In genomic region chr11:125404811-125405481, GRCh38 we compare ENCODE assay signal across 8 cellular contexts.
DNase-seq lines count a peak whose midpoint lies in the region; ATAC-seq and TF ChIP-seq lines count a peak whose summit lies in the region.

No MANE protein-coding gene starts in this region.

- H3K36me3 ChIP-seq in ovary (no peaks in the 10 kb centered on the region), tibial nerve (peaks cover 0 to 20% (median 0%) of the 10 kb centered on the region in 3 donors)

- H3K27me3 ChIP-seq in foreskin keratinocyte (peaks cover 62% of the 10 kb centered on the region), ovary (no peaks in the 10 kb centered on the region), tibial nerve (no peaks in the 10 kb centered on the region)

- CTCF ChIA-PET in RWPE1 (lab: Yijun Ruan, JAX) = interaction anchor here (0.5 to 2.3 kb wide), 18 partner anchors 9 to 729 kb away, joined by 3 to 7 read pairs (median 4); partner anchors contain the start of gene PKNOX2

- intact Hi-C loops in ovary (cut with DNase I) = loop anchor here in 3 of 4 donors (5.0 to 10.0 kb wide), 4 partner anchors 60 to 313 kb away; partner anchors contain the start of gene PKNOX2 (in 1 of the 3)

- POLR2A ChIA-PET in RWPE1 (lab: Yijun Ruan, JAX; ENCODE audit: low non-redundant PET) = no interaction called here

- DNase-seq in Ammon's horn (ENCODE audit: low spot score) (peak; percentile 77), GM19240 (ENCODE audit: insufficient read length, low spot score) (peak; percentile 65), RWPE1 (ENCODE audit: low spot score) (peak; percentile 70), foreskin keratinocyte (no peak), ovary (peak; percentile 67 to 87 (median 78)), tibial nerve (ENCODE audit: low spot score in 2 of 2) (peak; percentile 57 to 74)
- DNase-seq in activated effector memory CD4-positive, alpha-beta T cell treated with Interleukin-2 at 50 U/mL for 16 hours = peak; percentile 38

- no peak overlapping the region for H3K27ac ChIP-seq in RWPE1
- no peak overlapping the region for H3K27ac ChIP-seq in foreskin keratinocyte
- H3K27ac ChIP-seq in ovary = no peak overlapping the region
- peak overlapping the region in 1 of 4 donors; percentile 4 for H3K27ac ChIP-seq in tibial nerve

- H3K4me1 ChIP-seq in foreskin keratinocyte (peaks cover under 1% of the 10 kb centered on the region), ovary (ENCODE audit: insufficient read depth) (peaks cover 8% of the 10 kb centered on the region), tibial nerve (peaks cover 0 to 25% (median 6%) of the 10 kb centered on the region in 4 donors)

- TF ChIP-seq CTCF in RWPE1 (conservative IDR thresholded peaks at IDR 0.05; ENCODE audit: low read depth) (peak; percentile 98), foreskin keratinocyte (conservative IDR thresholded peaks at IDR 0.05) (peak; percentile 86), ovary (IDR thresholded peaks at IDR 0.05) (peak; percentile 84 to 88 (median 87)), tibial nerve (IDR thresholded peaks at IDR 0.05) (peak; percentile 92 to 97 (median 96))

- H3K4me3 ChIP-seq in ovary = no peak overlapping the region
- no peak overlapping the region for H3K4me3 ChIP-seq in tibial nerve

- TF ChIP-seq POLR2A in ovary (IDR thresholded peaks at IDR 0.05) = no peak
- TF ChIP-seq POLR2A in tibial nerve (IDR thresholded peaks at IDR 0.05) = no peak

- 18 to 19% (median 18%) methylated on average over 19 of the region's 19 CpGs for WGBS in ovary, 3 donors
- 16 to 20% methylated on average over 15 to 19 of the region's 19 CpGs for WGBS in tibial nerve, 2 donors

- H3K9me3 ChIP-seq in ovary = no peaks in the 10 kb centered on the region
- H3K9me3 ChIP-seq in tibial nerve = no peaks in the 10 kb centered on the region

- no peak for TF ChIP-seq EP300 in ovary (IDR thresholded peaks at IDR 0.05)
- TF ChIP-seq EP300 in tibial nerve (IDR thresholded peaks at IDR 0.05) = no peak

- peak; percentile 81 for ATAC-seq in HG03442 (IDR thresholded peaks at IDR 0.05; ENCODE audit: unreplicated experiment)
- peak; percentile 84 for ATAC-seq in foreskin keratinocyte

Comparison
In these comparisons a context has a peak if more than half of its experiments do, and no peak if none do; other contexts are left out.
1. DNase-seq: peak in Ammon's horn (single experiment), GM19240 (single experiment), RWPE1 (single experiment), activated effector memory CD4-positive, alpha-beta T cell treated with Interleukin-2 at 50 U/mL for 16 hours (single experiment), ovary (5 of 5) and tibial nerve (2 of 2); none in foreskin keratinocyte (0 of 2).
2. Peak in every context shown above with its lines, with median percentiles within 50 percentile points of each other: CTCF ChIP-seq.